Comparison of ENCODE assay signal across 1 cellular context in genomic region chr11:72058416-72059034, GRCh38.
TF ChIP-seq lines count a peak whose summit lies in the region.

No MANE protein-coding gene starts in this region.

TF ChIP-seq in K562, 482 proteins besides CTCF, POLR2A, EP300 and RAD21:
- TF ChIP-seq SRSF3 (IDR thresholded peaks at IDR 0.05; ENCODE audit: insufficient read depth, low read length) (no peak), ZNF263 (CRISPR knock-in tag; IDR thresholded peaks at IDR 0.05; ENCODE audit: borderline replicate concordance) (peak; percentile 72)
